8 cellular contexts compared by ENCODE assay signal in genomic region chr3:188299068-188299467, GRCh38.
DNase-seq lines count a peak whose midpoint lies in the region; ATAC-seq, FAIRE-seq and TF ChIP-seq lines count a peak whose summit lies in the region.
"Had no signal": no experiment of that assay in that cellular context is flagged by ENCODE, and none has a peak within 500 bp of the region (broad histone marks: within the 10 kb centered on the region; RNA-seq: fewer than 3 reads in every experiment).

No MANE protein-coding gene starts in this region.

- no peak overlapping the region for H3K23ac ChIP-seq in H1 (ENCODE audit: insufficient read length)

- no peak for TF ChIP-seq EP300 in H1 (IDR thresholded peaks at IDR 0.05; ENCODE audit: borderline replicate concordance in 1 of 2, low read depth in 2 of 2, low read length in 2 of 2)

- H3K4ac ChIP-seq in H1 (replicated peaks; ENCODE audit: insufficient read length, low read depth, low read length), result no peak overlapping the region

- H4K5ac ChIP-seq in H1 (ENCODE audit: insufficient read length, low read depth, low read length), result no peak overlapping the region

- ATAC-seq in HG02852 (IDR thresholded peaks at IDR 0.05; ENCODE audit: unreplicated experiment) (peak; percentile 56), pancreas (no peak)

- H3K18ac ChIP-seq in H1 (ENCODE audit: extremely low read depth, low read length), result no peak overlapping the region

- no peak overlapping the region for H2AK5ac ChIP-seq in H1 (ENCODE audit: low read depth, low read length)

- peaks cover 5% of the 10 kb centered on the region for H3K27me3 Mint-ChIP-seq in activated CD4-positive, alpha-beta T cell treated with anti-CD3 and anti-CD28 coated beads, Interleukin-2, amount 10 ng/mL, durations not matched to agents 24 days and 14 days

- peaks cover 76% of the 10 kb centered on the region for H3K4me1 Mint-ChIP-seq in activated CD4-positive, alpha-beta T cell treated with anti-CD3 and anti-CD28 coated beads, Interleukin-2, amount 10 ng/mL, durations not matched to agents 24 days and 14 days

- H2BK12ac ChIP-seq in H1 (ENCODE audit: low read depth, low read length), result no peak overlapping the region

- H3K79me2 ChIP-seq in H1 (ENCODE audit: control insufficient read depth in 1 of 2, insufficient read depth in 2 of 2, low read length in 2 of 2), result no peaks in the 10 kb centered on the region

- peak overlapping the region; percentile 8 for H4K91ac ChIP-seq in H1 (replicated peaks; ENCODE audit: insufficient read length, low read length)

- no peak overlapping the region for H3K56ac ChIP-seq in H1 (replicated peaks; ENCODE audit: insufficient read length, low read depth, low read length)

- peak; percentile 81 for DNase-seq in activated CD4-positive, alpha-beta T cell treated with anti-CD3 and anti-CD28 coated beads, Interleukin-2, amount 10 ng/mL, durations not matched to agents 24 days and 14 days
- DNase-seq in H1 (ENCODE audit: low read depth in 1 of 2, low spot score in 2 of 2), result no peak
- peak in 2 of 3 donors; percentile 45 to 49 for DNase-seq in stimulated activated CD4-positive, alpha-beta T cell treated with anti-CD3 and anti-CD28 coated beads, TNF-alpha, amount 100 ng/mL, for 48 hours (ENCODE audit: low read depth in 3 of 3)
- no peak for DNase-seq in COLO668 (lab: John Stamatoyannopoulos, UW; ENCODE audit: unreplicated experiment)
- no peak for DNase-seq in MV-4-11 (lab: John Stamatoyannopoulos, UW)
- no peak for DNase-seq in pancreas
- DNase-seq: DMS79 treated with DMSO at 0.1 percent for 48 hours had no signal

- no peaks in the 10 kb centered on the region for H3K36me3 ChIP-seq in H1 (ENCODE audit: control insufficient read depth in 2 of 4, insufficient read depth in 4 of 4, low read length in 3 of 4)
- H3K36me3 ChIP-seq in pancreas, result no peaks in the 10 kb centered on the region

- H3K4me3 ChIP-seq in H1 (ENCODE audit: extremely low read depth in 1 of 4, insufficient read depth in 2 of 4, low read depth in 3 of 4, low read length in 4 of 4), result no peak overlapping the region
- H3K4me3 ChIP-seq in pancreas, result no peak overlapping the region

- intact Hi-C loops in activated CD4-positive, alpha-beta T cell treated with anti-CD3 and anti-CD28 coated beads, Interleukin-2, amount 10 ng/mL, durations not matched to agents 24 days and 14 days (cut with micrococcal nuclease), result loop anchor here (1.0 to 5.0 kb wide), 12 partner anchors 10 to 653 kb away; partner anchors contain the start of gene BCL6
- intact Hi-C loops in pancreas (cut with DNase I), result loop anchor here in 1 of 3 donors (10.0 kb wide), 1 partner anchor 554 kb away; the partner anchor contains the start of gene BCL6

- FAIRE-seq in H1 (lab: Jason Lieb, UNC) (no peak), pancreas (lab: Jason Lieb, UNC) (no peak)

- peaks cover 16% of the 10 kb centered on the region for H3K36me3 Mint-ChIP-seq in activated CD4-positive, alpha-beta T cell treated with anti-CD3 and anti-CD28 coated beads, Interleukin-2, amount 10 ng/mL, durations not matched to agents 24 days and 14 days (ENCODE audit: low read depth)

- peak overlapping the region; percentile 95 for H3K27ac Mint-ChIP-seq in activated CD4-positive, alpha-beta T cell treated with anti-CD3 and anti-CD28 coated beads, Interleukin-2, amount 10 ng/mL, durations not matched to agents 24 days and 14 days

- TF ChIP-seq RAD21 in H1 (IDR thresholded peaks at IDR 0.05 in 1 of 2, conservative IDR thresholded peaks at IDR 0.05 in 1 of 2; ENCODE audit: low read depth in 2 of 2, low read length in 2 of 2), result no peak

- 91% methylated on average over 11 of the region's 11 CpGs; no CpG with 5 or more reads in 1 of the 2 experiments for WGBS in H1 (ENCODE audit: extremely low coverage in 1 of 2, insufficient coverage in 1 of 2, insufficient read length in 1 of 2, insufficient replicate concordance in 2 of 2, low coverage in 1 of 2, low lambda C conversion rate in 2 of 2, missing lambda C conversion rate in 1 of 2), 2 experiments
- WGBS in pancreas, 2 donors, result 96 to 97% methylated on average over 11 of the region's 11 CpGs

- H4K8ac ChIP-seq in H1 (ENCODE audit: extremely low read depth, insufficient read depth, low read length), result no peak overlapping the region

- TF ChIP-seq POLR2A in H1 (IDR thresholded peaks at IDR 0.05; ENCODE audit: control extremely low read depth in 1 of 2, low read depth in 2 of 2, low read length in 2 of 2), result no peak

- H2BK20ac ChIP-seq in H1 (ENCODE audit: low read length), result no peak overlapping the region

- H3K4me1 ChIP-seq in H1 (replicated peaks in 1 of 4; ENCODE audit: control insufficient read depth in 3 of 4, insufficient read depth in 4 of 4, low read length in 3 of 4) (peaks cover 0 to 22% (median 20%) of the 10 kb centered on the region in 4 experiments; a peak in 6 of 7 replicates), pancreas (peaks cover 51 to 58% (median 58%) of the 10 kb centered on the region in 3 donors)

- no peaks in the 10 kb centered on the region for H3K23me2 ChIP-seq in H1 (ENCODE audit: low read depth, low read length)

- H3K9ac ChIP-seq in H1 (replicated peaks in 1 of 4; ENCODE audit: extremely low read depth in 1 of 4, low read depth in 3 of 4, low read length in 3 of 4), result no peak overlapping the region

- H4K20me1 ChIP-seq in H1 (replicated peaks in 1 of 2; ENCODE audit: control insufficient read depth in 1 of 2, insufficient read depth in 2 of 2, low read length in 2 of 2), result no peaks in the 10 kb centered on the region

- H3K27ac ChIP-seq in H1 (ENCODE audit: low read depth, low read length) (no peak overlapping the region), pancreas (no peak overlapping the region)

- H3K9me3 ChIP-seq in H1 (ENCODE audit: insufficient read depth in 2 of 2, low read depth in 1 of 2, low read length in 1 of 2), result no peaks in the 10 kb centered on the region
- no peaks in the 10 kb centered on the region for H3K9me3 ChIP-seq in pancreas

- H3K4me2 ChIP-seq in H1 (ENCODE audit: insufficient read depth in 1 of 2, low read depth in 2 of 2, low read length in 2 of 2), result no peak overlapping the region

- H3K9me3 Mint-ChIP-seq in activated CD4-positive, alpha-beta T cell treated with anti-CD3 and anti-CD28 coated beads, Interleukin-2, amount 10 ng/mL, durations not matched to agents 24 days and 14 days, result peaks cover 10% of the 10 kb centered on the region

- peak overlapping the region; percentile 48; the same call in 1 of the 2 replicates for H2BK5ac ChIP-seq in H1 (ENCODE audit: low read depth, low read length)

- CTCF ChIA-PET in H1 (lab: Charles Lee; ENCODE audit: partially characterized antibody), result interaction anchor here (0.7 to 2.9 kb wide), 10 partner anchors 8 to 560 kb away, joined by 3 to 9 read pairs (median 4); no protein-coding TSS in a partner anchor

- POLR2A ChIA-PET in H1 (lab: Charles Lee; ENCODE audit: partially characterized antibody), result interaction anchor here (1.1 kb wide), 1 partner anchor 15 kb away, joined by 4 read pairs; no protein-coding TSS in a partner anchor

- H3K27me3 ChIP-seq in H1 (replicated peaks in 1 of 4; ENCODE audit: control insufficient read depth in 3 of 4, extremely low read depth in 1 of 4, insufficient read depth in 3 of 4, low read length in 3 of 4) (no peaks in the 10 kb centered on the region), pancreas (no peaks in the 10 kb centered on the region)

- H3K79me1 ChIP-seq in H1 (ENCODE audit: low read depth, low read length), result peaks cover 5% of the 10 kb centered on the region; the same call in 1 of the 2 replicates

- no peak overlapping the region for H3K14ac ChIP-seq in H1 (ENCODE audit: insufficient read length)

- no peak overlapping the region for H2BK120ac ChIP-seq in H1 (replicated peaks; ENCODE audit: low read depth, low read length)

- 0 out of 2 replicates have a peak overlapping the region, but pooled peaks have one; percentile 32 for H2BK15ac ChIP-seq in H1 (ENCODE audit: low read length)

- TF ChIP-seq CTCF in H1 (IDR thresholded peaks at IDR 0.05; ENCODE audit: control extremely low read depth in 1 of 3, insufficient read depth in 1 of 3, low read depth in 1 of 3, low read length in 3 of 3) (no peak), pancreas (IDR thresholded peaks at IDR 0.05) (no peak)

- no peak overlapping the region for H2AFZ ChIP-seq in H1 (ENCODE audit: low read length)

- H3K4me3 Mint-ChIP-seq in activated CD4-positive, alpha-beta T cell treated with anti-CD3 and anti-CD28 coated beads, Interleukin-2, amount 10 ng/mL, durations not matched to agents 24 days and 14 days, result peak overlapping the region; percentile 52

TF ChIP-seq in H1, 55 proteins besides CTCF, POLR2A, EP300 and RAD21 (continues in another document):
- TF ChIP-seq CBX8 (IDR thresholded peaks at IDR 0.05; ENCODE audit: borderline replicate concordance, low read depth, low read length) (no peak), HDAC6 (IDR thresholded peaks at IDR 0.05; ENCODE audit: low read depth, low read length) (no peak), TBP (IDR thresholded peaks at IDR 0.05; ENCODE audit: low read depth, low read length) (no peak), MAX (IDR thresholded peaks at IDR 0.05) (no peak), CREB1 (IDR thresholded peaks at IDR 0.05) (no peak), SIRT6 (IDR thresholded peaks at IDR 0.05; ENCODE audit: low read length) (no peak), KDM4A (IDR thresholded peaks at IDR 0.05; ENCODE audit: low read depth, low read length, severe bottlenecking) (no peak), FOSL1 (IDR thresholded peaks at IDR 0.05; ENCODE audit: insufficient read depth, low read depth, low read length) (no peak), JUN (IDR thresholded peaks at IDR 0.05; ENCODE audit: low read depth, low read length) (no peak), ATF2 (IDR thresholded peaks at IDR 0.05; ENCODE audit: low read length) (no peak), GABPA (IDR thresholded peaks at IDR 0.05; ENCODE audit: borderline replicate concordance, insufficient read depth, low read length) (no peak), CHD2 (IDR thresholded peaks at IDR 0.05; ENCODE audit: low read length) (no peak), CHD1 (IDR thresholded peaks at IDR 0.05; ENCODE audit: low read depth, low read length) (no peak), TCF12 (IDR thresholded peaks at IDR 0.05; ENCODE audit: low read depth, low read length) (no peak)

Comparison
In these comparisons a context has a peak if more than half of its experiments do, and no peak if none do; other contexts are left out.
1. DNase-seq: peak in activated CD4-positive, alpha-beta T cell treated with anti-CD3 and anti-CD28 coated beads, Interleukin-2, amount 10 ng/mL, durations not matched to agents 24 days and 14 days (single experiment) and stimulated activated CD4-positive, alpha-beta T cell treated with anti-CD3 and anti-CD28 coated beads, TNF-alpha, amount 100 ng/mL, for 48 hours (2 of 3); none in H1 (0 of 2), COLO668 (single experiment), MV-4-11 (single experiment) and pancreas (0 of 6).